1 cellular context compared by ENCODE assay signal in the genomic region with DNA sequence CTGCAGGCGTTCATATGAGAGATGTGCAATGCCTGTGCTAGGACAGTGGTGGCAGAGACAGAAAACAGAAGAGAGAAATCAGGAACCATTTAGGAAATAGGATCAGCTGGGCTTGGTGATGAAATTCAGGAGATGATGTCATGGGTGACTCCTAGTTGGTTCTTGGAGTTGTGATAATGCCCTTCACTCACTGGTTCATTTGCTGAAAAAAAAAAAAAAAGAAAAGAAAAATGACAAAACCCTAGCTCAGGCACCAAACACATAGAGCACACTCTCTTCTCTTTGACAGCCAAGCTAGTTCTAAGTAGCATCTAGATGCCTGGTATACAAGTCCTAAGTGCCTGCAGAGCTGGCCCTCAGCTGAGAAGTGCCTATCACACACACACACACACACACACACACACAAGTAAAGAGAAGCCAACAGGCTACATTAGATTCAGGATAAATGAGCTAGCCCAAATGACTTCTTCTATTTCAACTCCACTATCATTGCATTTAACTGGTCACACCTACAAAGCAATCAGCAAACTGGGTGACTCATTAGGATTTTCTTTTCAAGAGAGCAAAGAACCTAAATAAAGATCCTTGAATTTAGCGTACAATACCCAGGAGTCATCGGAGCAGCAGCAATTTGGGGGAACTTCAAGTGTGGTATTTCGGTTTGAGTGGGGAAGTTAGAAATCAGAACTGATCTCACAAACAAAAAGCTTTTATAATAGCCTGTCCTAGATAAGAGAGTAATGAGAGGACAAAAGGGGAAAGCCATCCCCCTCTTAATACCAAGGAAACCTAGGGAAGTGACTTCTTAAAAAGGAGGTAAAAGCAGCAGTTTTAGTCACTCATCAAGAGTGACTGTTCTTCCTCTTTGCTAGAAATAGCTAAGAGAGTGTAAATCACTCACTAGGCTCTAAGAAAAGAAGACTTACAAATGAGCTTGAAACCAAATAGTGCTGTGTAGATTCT.
TF ChIP-seq lines count a peak whose summit lies in the region.

No MANE protein-coding gene starts in this region.

TF ChIP-seq in HEK293, 187 proteins besides CTCF, POLR2A, EP300 and RAD21 (continued from another document):
- TF ChIP-seq, protein P1, sequence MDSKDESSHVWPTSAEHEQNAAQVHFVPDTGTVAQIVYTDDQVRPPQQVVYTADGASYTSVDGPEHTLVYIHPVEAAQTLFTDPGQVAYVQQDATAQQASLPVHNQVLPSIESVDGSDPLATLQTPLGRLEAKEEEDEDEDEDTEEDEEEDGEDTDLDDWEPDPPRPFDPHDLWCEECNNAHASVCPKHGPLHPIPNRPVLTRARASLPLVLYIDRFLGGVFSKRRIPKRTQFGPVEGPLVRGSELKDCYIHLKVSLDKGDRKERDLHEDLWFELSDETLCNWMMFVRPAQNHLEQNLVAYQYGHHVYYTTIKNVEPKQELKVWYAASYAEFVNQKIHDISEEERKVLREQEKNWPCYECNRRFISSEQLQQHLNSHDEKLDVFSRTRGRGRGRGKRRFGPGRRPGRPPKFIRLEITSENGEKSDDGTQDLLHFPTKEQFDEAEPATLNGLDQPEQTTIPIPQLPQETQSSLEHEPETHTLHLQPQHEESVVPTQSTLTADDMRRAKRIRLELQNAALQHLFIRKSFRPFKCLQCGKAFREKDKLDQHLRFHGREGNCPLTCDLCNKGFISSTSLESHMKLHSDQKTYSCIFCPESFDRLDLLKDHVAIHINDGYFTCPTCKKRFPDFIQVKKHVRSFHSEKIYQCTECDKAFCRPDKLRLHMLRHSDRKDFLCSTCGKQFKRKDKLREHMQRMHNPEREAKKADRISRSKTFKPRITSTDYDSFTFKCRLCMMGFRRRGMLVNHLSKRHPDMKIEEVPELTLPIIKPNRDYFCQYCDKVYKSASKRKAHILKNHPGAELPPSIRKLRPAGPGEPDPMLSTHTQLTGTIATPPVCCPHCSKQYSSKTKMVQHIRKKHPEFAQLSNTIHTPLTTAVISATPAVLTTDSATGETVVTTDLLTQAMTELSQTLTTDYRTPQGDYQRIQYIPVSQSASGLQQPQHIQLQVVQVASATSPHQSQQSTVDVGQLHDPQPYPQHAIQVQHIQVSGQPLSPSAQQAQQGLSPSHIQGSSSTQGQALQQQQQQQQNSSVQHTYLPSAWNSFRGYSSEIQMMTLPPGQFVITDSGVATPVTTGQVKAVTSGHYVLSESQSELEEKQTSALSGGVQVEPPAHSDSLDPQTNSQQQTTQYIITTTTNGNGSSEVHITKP (tag by site-specific recombination; IDR thresholded peaks at IDR 0.05), result peak; percentile 77
